In genomic region chr1:65308781-65309316, GRCh38 we compare ENCODE assay signal across 8 cellular contexts. TPM values are rescaled to one million over a fixed set of nuclear protein-coding genes. Genes with fewer than 3 reads are reported as not detected.
DNase-seq lines count a peak whose midpoint lies in the region; ATAC-seq and TF ChIP-seq lines count a peak whose summit lies in the region.

No MANE protein-coding gene starts in this region.

- no peak overlapping the region for H3K9ac ChIP-seq in HUES48 (ENCODE audit: low read depth, low read length)

- WGBS in ectodermal cell, 2 experiments, result 6 to 10% methylated on average over 20 to 22 of the region's 22 CpGs

- ATAC-seq in HG02970 (IDR thresholded peaks at IDR 0.05; ENCODE audit: low FRiP score, unreplicated experiment), result no peak

- H3K27me3 ChIP-seq in BJ (ENCODE audit: control insufficient read depth, insufficient read depth, low read length) (no peaks in the 10 kb centered on the region), HUES48 (ENCODE audit: control insufficient read depth, insufficient read depth, low read length) (peaks cover 19% of the 10 kb centered on the region), ectodermal cell (ENCODE audit: control insufficient read depth, insufficient read depth, low read length, poor library complexity, severe bottlenecking) (peaks cover 14% of the 10 kb centered on the region), osteoblast (ENCODE audit: insufficient read depth, low read length) (peaks cover 3% of the 10 kb centered on the region)

- no peak overlapping the region for H3K27ac ChIP-seq in HUES48 (ENCODE audit: low read depth, low read length)
- H3K27ac ChIP-seq in ectodermal cell (ENCODE audit: insufficient read depth, low read depth, low read length, poor library complexity, severe bottlenecking), result no peak overlapping the region
- H3K27ac ChIP-seq in osteoblast (ENCODE audit: low read depth, low read length), result no peak overlapping the region

- H3K36me3 ChIP-seq in BJ (ENCODE audit: control insufficient read depth, insufficient read depth, low read length) (no peaks in the 10 kb centered on the region), HUES48 (ENCODE audit: control insufficient read depth, insufficient read depth, low read length) (no peaks in the 10 kb centered on the region), ectodermal cell (ENCODE audit: control insufficient read depth, insufficient read depth, low read length) (no peaks in the 10 kb centered on the region), osteoblast (ENCODE audit: insufficient read depth, low read length) (no peaks in the 10 kb centered on the region)

- H3K4me2 ChIP-seq in osteoblast (ENCODE audit: insufficient read depth, low read length), result peak overlapping the region; percentile 90

- peak overlapping the region; percentile 54 for H3K4me3 ChIP-seq in BJ (ENCODE audit: low read depth, low read length)
- H3K4me3 ChIP-seq in HUES48 (ENCODE audit: low read depth, low read length), result peak overlapping the region; percentile 88
- peak overlapping the region; percentile 42 for H3K4me3 ChIP-seq in ectodermal cell (ENCODE audit: insufficient read depth, low read depth, low read length)
- H3K4me3 ChIP-seq in osteoblast (ENCODE audit: insufficient read depth, low read length), result peak overlapping the region; percentile 68

- H3K79me2 ChIP-seq in osteoblast (ENCODE audit: insufficient read depth, low read length), result no peaks in the 10 kb centered on the region

- POLR2A ChIA-PET in BJ (lab: Charles Lee), result no interaction called here

- no peak for TF ChIP-seq CTCF in BJ (IDR thresholded peaks at IDR 0.05; ENCODE audit: insufficient read depth, low read depth, low read length)
- TF ChIP-seq CTCF in osteoblast (IDR thresholded peaks at IDR 0.05; ENCODE audit: extremely low read depth, low read depth, low read length), result no peak

- H4K20me1 ChIP-seq in osteoblast (ENCODE audit: insufficient read depth, low read length), result peaks cover 13% of the 10 kb centered on the region

- CTCF ChIA-PET in BJ (lab: Yijun Ruan, JAX), result interaction anchor here (0.7 kb wide), 1 partner anchor 12 kb away, joined by 3 read pairs; no protein-coding TSS in a partner anchor

- H3K9me3 ChIP-seq in HUES48 (ENCODE audit: control insufficient read depth, insufficient read depth, low read length) (no peaks in the 10 kb centered on the region), ectodermal cell (ENCODE audit: control insufficient read depth, low read length) (no peaks in the 10 kb centered on the region), osteoblast (ENCODE audit: low read depth, low read length) (no peaks in the 10 kb centered on the region)

- no peak for DNase-seq in BJ (ENCODE audit: low read depth)
- peak; percentile 67 for DNase-seq in osteoblast (ENCODE audit: insufficient read length, low spot score, missing footprints)
- no peak for DNase-seq in AG20443 (ENCODE audit: low spot score)
- no peak for DNase-seq in RPMI8226
- DNase-seq in activated naive CD4-positive, alpha-beta T cell treated with Interleukin-2 at 50 U/mL for 16 hours, result no peak

- H2AFZ ChIP-seq in osteoblast (ENCODE audit: low read length), result no peak overlapping the region

- H3K4me1 ChIP-seq in HUES48 (ENCODE audit: control insufficient read depth, insufficient read depth, low read length) (peaks cover 23% of the 10 kb centered on the region), ectodermal cell (ENCODE audit: control insufficient read depth, insufficient read depth, low read length) (no peaks in the 10 kb centered on the region), osteoblast (ENCODE audit: insufficient read depth, low read length) (peaks cover 3% of the 10 kb centered on the region)

RNA-seq across cellular contexts. Expression of gene DNAJC6, which starts 0.5 kb away (rescaled TPM):
- 10.5 and 12.2 TPM in 2 replicates for polyA plus RNA-seq in BJ (2011; rRNA removed)
- polyA minus RNA-seq in BJ (2011; rRNA and poly(A)+ RNA removed), result 19.5 and 22.3 TPM in 2 replicates
- polyA plus RNA-seq in ectodermal cell (2013, experiment 1 of 4), result 6.0 TPM
- 8.4 TPM for polyA plus RNA-seq in ectodermal cell (2013, experiment 2 of 4)
- polyA plus RNA-seq in ectodermal cell (2013, experiment 3 of 4), result 4.8 TPM
- polyA plus RNA-seq in ectodermal cell (2013, experiment 4 of 4), result 4.9 TPM
- 10.5 and 11.8 TPM in 2 replicates for total RNA-seq in osteoblast
